ENCODE assay signal across 20 cellular contexts in the genomic region with DNA sequence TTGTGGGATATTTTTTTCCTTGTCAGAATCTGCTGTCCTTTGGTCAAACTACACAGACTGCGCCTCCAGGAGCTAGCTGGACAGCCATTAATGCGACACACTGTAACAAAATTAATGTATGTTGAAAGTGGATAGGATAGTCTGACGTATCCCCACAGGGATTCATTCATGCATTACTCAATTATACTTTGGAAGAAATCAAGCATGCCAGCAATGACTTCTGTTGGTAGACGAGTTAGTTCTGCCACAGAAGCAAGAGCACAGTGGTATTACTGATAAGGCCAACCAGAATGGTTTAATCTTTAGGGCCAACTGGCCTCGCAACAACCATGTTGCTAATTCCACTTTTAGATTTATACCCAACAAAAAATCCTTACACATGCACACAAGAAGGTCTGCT.
"Had no signal": no experiment of that assay in that cellular context is flagged by ENCODE, and none has a peak within 500 bp of the region (broad histone marks: within the 10 kb centered on the region; RNA-seq: fewer than 3 reads in every experiment).

No MANE protein-coding gene starts in this region.

- H3K4me3 Mint-ChIP-seq: activated CD8-positive, alpha-beta T cell treated with anti-CD3 and anti-CD28 coated beads for 36 hours; activated naive CD8-positive, alpha-beta T cell treated with anti-CD3 and anti-CD28 coated beads for 36 hours; activated T-cell treated with anti-CD3 and anti-CD28 coated beads, Interleukin-2, amount 50 U/mL, for 72 hours; brain; central memory CD8-positive, alpha-beta T cell; mesothelial cell of epicardium; neural crest cell; stimulated activated naive CD8-positive, alpha-beta T cell treated with anti-CD3 and anti-CD28 coated beads, Interleukin-15, amount 100 ng/mL, for 72 hours; T-cell; WTC11 had no signal

- H3K4me3 ChIP-seq: coronary artery, esophagus muscularis mucosa, lower lobe of right lung, psoas muscle, upper lobe of left lung had no signal

- ATAC-seq: activated CD8-positive, alpha-beta T cell treated with anti-CD3 and anti-CD28 coated beads for 36 hours; activated T-cell treated with anti-CD3 and anti-CD28 coated beads, Interleukin-2, amount 50 U/mL, for 72 hours; lower lobe of right lung; psoas muscle; sciatic nerve; stimulated activated naive CD8-positive, alpha-beta T cell treated with anti-CD3 and anti-CD28 coated beads, Interleukin-15, amount 100 ng/mL, for 72 hours; T-cell; WTC11 had no signal

- H3K9me3 Mint-ChIP-seq: activated CD8-positive, alpha-beta T cell treated with anti-CD3 and anti-CD28 coated beads for 36 hours; activated naive CD8-positive, alpha-beta T cell treated with anti-CD3 and anti-CD28 coated beads for 36 hours; activated T-cell treated with anti-CD3 and anti-CD28 coated beads, Interleukin-2, amount 50 U/mL, for 72 hours; brain; central memory CD8-positive, alpha-beta T cell; mesothelial cell of epicardium; neural crest cell; stimulated activated naive CD8-positive, alpha-beta T cell treated with anti-CD3 and anti-CD28 coated beads, Interleukin-15, amount 100 ng/mL, for 72 hours; T-cell; WTC11 had no signal

- H3K4me1 ChIP-seq: upper lobe of left lung had no signal

- H3K9me3 ChIP-seq: esophagus muscularis mucosa, lower lobe of right lung, psoas muscle, upper lobe of left lung had no signal

- H3K27ac ChIP-seq: coronary artery, esophagus muscularis mucosa, lower lobe of right lung, psoas muscle, upper lobe of left lung had no signal

- H3K27ac Mint-ChIP-seq: activated CD8-positive, alpha-beta T cell treated with anti-CD3 and anti-CD28 coated beads for 36 hours; activated naive CD8-positive, alpha-beta T cell treated with anti-CD3 and anti-CD28 coated beads for 36 hours; activated T-cell treated with anti-CD3 and anti-CD28 coated beads, Interleukin-2, amount 50 U/mL, for 72 hours; mesothelial cell of epicardium; T-cell; WTC11 had no signal

- H3K4me1 Mint-ChIP-seq: WTC11 had no signal

- H3K27me3 ChIP-seq: esophagus muscularis mucosa, upper lobe of left lung had no signal

- H3K27me3 Mint-ChIP-seq: activated CD8-positive, alpha-beta T cell treated with anti-CD3 and anti-CD28 coated beads for 36 hours; activated naive CD8-positive, alpha-beta T cell treated with anti-CD3 and anti-CD28 coated beads for 36 hours; brain; central memory CD8-positive, alpha-beta T cell; stimulated activated naive CD8-positive, alpha-beta T cell treated with anti-CD3 and anti-CD28 coated beads, Interleukin-15, amount 100 ng/mL, for 72 hours; T-cell had no signal

- DNase-seq: activated CD4-positive, alpha-beta T cell treated with anti-CD3 and anti-CD28 coated beads for 48 hours; activated CD8-positive, alpha-beta T cell treated with anti-CD3 and anti-CD28 coated beads for 36 hours; activated naive CD8-positive, alpha-beta T cell treated with anti-CD3 and anti-CD28 coated beads for 36 hours; activated T-cell treated with anti-CD3 and anti-CD28 coated beads, Interleukin-2, amount 50 U/mL, for 72 hours; amygdala; glutamatergic neuron; hypothalamus; lower lobe of right lung; psoas muscle; stimulated activated naive CD8-positive, alpha-beta T cell treated with anti-CD3 and anti-CD28 coated beads, Interleukin-15, amount 100 ng/mL, for 72 hours; T-cell; upper lobe of left lung had no signal
